In the genomic region with DNA sequence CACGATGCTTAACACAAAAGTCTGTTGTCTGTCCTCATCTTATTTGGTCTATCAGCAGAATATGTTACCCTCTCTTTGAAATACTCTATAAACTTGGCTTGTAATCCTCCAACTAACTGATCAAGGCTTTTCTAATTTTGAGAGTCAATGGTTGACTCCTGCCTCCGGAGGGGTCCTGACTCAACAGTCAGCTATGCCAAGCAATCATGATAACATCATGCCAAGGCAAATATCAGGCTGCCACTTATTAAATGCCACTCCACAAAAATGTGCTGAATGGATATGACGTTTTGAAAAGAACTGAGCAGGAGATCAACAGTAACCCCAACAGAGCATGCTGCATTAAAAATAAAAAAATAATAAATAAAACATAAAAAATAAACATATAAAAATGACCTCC, we compare ENCODE assay signal across 11 cellular contexts.
DNase-seq lines count a peak whose midpoint lies in the region; TF ChIP-seq lines count a peak whose summit lies in the region.
"Had no signal": no experiment of that assay in that cellular context is flagged by ENCODE, and none has a peak within 500 bp of the region (broad histone marks: within the 10 kb centered on the region; RNA-seq: fewer than 3 reads in every experiment).

No MANE protein-coding gene starts in this region.

- no peak for TF ChIP-seq CTCF in foreskin fibroblast (IDR thresholded peaks at IDR 0.05; ENCODE audit: low read depth, low read length)

- no peak overlapping the region for H3K9ac ChIP-seq in adipocyte (ENCODE audit: low read length)

- no peaks in the 10 kb centered on the region for H3K27me3 ChIP-seq in adipocyte (replicated peaks; ENCODE audit: control insufficient read depth, insufficient read depth, low read length)
- H3K27me3 ChIP-seq: right lobe of liver had no signal

- H3K4me3 ChIP-seq in adipocyte (ENCODE audit: low read length), result no peak overlapping the region
- H3K4me3 ChIP-seq in foreskin fibroblast (ENCODE audit: low read depth in 1 of 2, low read length in 2 of 2), result no peak overlapping the region
- H3K4me3 ChIP-seq: right lobe of liver had no signal

- H3K4me1 ChIP-seq in adipocyte (ENCODE audit: control insufficient read depth, insufficient read depth, low read length), result peaks cover 26% of the 10 kb centered on the region

- no peaks in the 10 kb centered on the region for H3K9me3 ChIP-seq in adipocyte (ENCODE audit: control insufficient read depth, low read length)
- H3K9me3 ChIP-seq: right lobe of liver had no signal

- H3K36me3 ChIP-seq in adipocyte (ENCODE audit: control insufficient read depth, insufficient read depth, low read length, severe bottlenecking), result no peaks in the 10 kb centered on the region
- H3K36me3 ChIP-seq: right lobe of liver had no signal

- peak; percentile 5 for DNase-seq in DMS 273 (lab: John Stamatoyannopoulos, UW; ENCODE audit: unreplicated experiment)
- DNase-seq in DMS 273 treated with DMSO at 0.1 percent for 48 hours (lab: John Stamatoyannopoulos, UW), result no peak
- DNase-seq in adipocyte (ENCODE audit: low read depth), result peak; percentile 75
- peak; percentile 72 to 85 for DNase-seq in foreskin fibroblast
- peak; percentile 67 for DNase-seq in stromal cell of bone marrow (ENCODE audit: low read depth)
- no peak for DNase-seq in retina
- DNase-seq in MV-4-11 (lab: John Stamatoyannopoulos, UW), result no peak
- no peak for DNase-seq in NCI-H2171 (lab: John Stamatoyannopoulos, UW)
- DNase-seq: activated CD4-positive, alpha-beta memory T cell treated with anti-CD3 and anti-CD28 coated beads for 36 hours; activated naive CD4-positive, alpha-beta T cell treated with anti-CD3 and anti-CD28 coated beads, Interleukin-2, amount 10 ng/mL, durations not matched to agents 7 days and 5 days; right lobe of liver had no signal

Comparison
In these comparisons a context has a peak if more than half of its experiments do, and no peak if none do; other contexts are left out.
1. DNase-seq: peak in DMS 273 (single experiment), adipocyte (single experiment), foreskin fibroblast (2 of 2) and stromal cell of bone marrow (single experiment); none in DMS 273 treated with DMSO at 0.1 percent for 48 hours (single experiment), retina (single experiment), MV-4-11 (single experiment) and NCI-H2171 (single experiment).